In genomic region chr3:24640330-24640877, GRCh38 we compare ENCODE assay signal across 9 cellular contexts.
DNase-seq lines count a peak whose midpoint lies in the region; ATAC-seq, FAIRE-seq and TF ChIP-seq lines count a peak whose summit lies in the region.
"Had no signal": no experiment of that assay in that cellular context is flagged by ENCODE, and none has a peak within 500 bp of the region (broad histone marks: within the 10 kb centered on the region; RNA-seq: fewer than 3 reads in every experiment).

No MANE protein-coding gene starts in this region.

- peak; percentile 18 to 45 for DNase-seq in NCI-H446 (lab: John Stamatoyannopoulos, UW)
- DNase-seq in endothelial cell of umbilical vein (ENCODE audit: low read depth, low spot score): peak; percentile 63
- peak; percentile 70 for DNase-seq in pons (ENCODE audit: low spot score)
- no peak for DNase-seq in NCI-H187 treated with DMSO at 0.1 percent for 48 hours (lab: John Stamatoyannopoulos, UW)

- H3K9ac ChIP-seq in endothelial cell of umbilical vein (replicated peaks; ENCODE audit: extremely low read depth, insufficient read depth, low read length): no peak overlapping the region

- dilution Hi-C loops in endothelial cell of umbilical vein (cut with MboI; ENCODE audit: extremely low pct_ligation_motif_present, low sequenced_read_pairs): no loop called here

- no peaks in the 10 kb centered on the region for H3K36me3 ChIP-seq in endothelial cell of umbilical vein (ENCODE audit: control insufficient read depth in 2 of 2, extremely low read depth in 1 of 2, insufficient read depth in 2 of 2, low read length in 2 of 2)
- H3K36me3 ChIP-seq: neutrophil had no signal

- peak; percentile 46 for TF ChIP-seq CTCF in GM12873 (IDR thresholded peaks at IDR 0.05; ENCODE audit: insufficient read depth, low read depth, low read length, missing control alignments)
- peak; percentile 34 to 58 for TF ChIP-seq CTCF in endothelial cell of umbilical vein (IDR thresholded peaks at IDR 0.05; ENCODE audit: extremely low read depth in 1 of 2, insufficient read depth in 1 of 2, low read depth in 1 of 2, low read length in 2 of 2)

- CTCF ChIA-PET in endothelial cell of umbilical vein (lab: Charles Lee): interaction anchor here (0.9 to 2.1 kb wide), 9 partner anchors 19 to 454 kb away, joined by 3 to 17 read pairs (median 4); no protein-coding TSS in a partner anchor

- intact Hi-C loops in endothelial cell of umbilical vein (cut with micrococcal nuclease): loop anchor here (1.0 to 2.0 kb wide), 5 partner anchors 118 to 642 kb away; no protein-coding TSS in a partner anchor

- H3K4me2 ChIP-seq in endothelial cell of umbilical vein (ENCODE audit: insufficient read depth, low read length): no peak overlapping the region

- H3K27ac ChIP-seq in endothelial cell of umbilical vein (ENCODE audit: insufficient read depth, low read depth, low read length): no peak overlapping the region
- H3K27ac ChIP-seq: neutrophil had no signal

- TF ChIP-seq POLR2A in endothelial cell of umbilical vein (IDR thresholded peaks at IDR 0.05; ENCODE audit: low read depth, low read length): no peak

- POLR2A ChIA-PET in endothelial cell of umbilical vein (lab: Charles Lee): no interaction called here

- H3K4me3 ChIP-seq in endothelial cell of umbilical vein (replicated peaks in 1 of 3; ENCODE audit: insufficient read depth in 1 of 3, low read depth in 1 of 3, low read length in 3 of 3): no peak overlapping the region

- no peaks in the 10 kb centered on the region for H3K27me3 ChIP-seq in endothelial cell of umbilical vein (ENCODE audit: control insufficient read depth in 2 of 2, insufficient read depth in 2 of 2, low read length in 2 of 2)
- H3K27me3 ChIP-seq: neutrophil had no signal

- H3K9me1 ChIP-seq in endothelial cell of umbilical vein (replicated peaks; ENCODE audit: control insufficient read depth, extremely low read depth, insufficient read depth, low read length): no peaks in the 10 kb centered on the region

- no peaks in the 10 kb centered on the region for H3K9me3 ChIP-seq in endothelial cell of umbilical vein (replicated peaks; ENCODE audit: control insufficient read depth, insufficient read depth, low read length)
- H3K9me3 ChIP-seq: neutrophil had no signal

- H3K4me1 ChIP-seq in endothelial cell of umbilical vein (ENCODE audit: control insufficient read depth, extremely low read depth, insufficient read depth, low read length): peaks cover 9% of the 10 kb centered on the region

- no peaks in the 10 kb centered on the region for H4K20me1 ChIP-seq in endothelial cell of umbilical vein (replicated peaks; ENCODE audit: control insufficient read depth, extremely low read depth, insufficient read depth, low read length)

- no TSS peak for BruUV-seq in endothelial cell of umbilical vein (replicated peaks; lab: Mats Ljungman, UMichigan)

- ATAC-seq in HG03469 (IDR thresholded peaks at IDR 0.05; ENCODE audit: unreplicated experiment) (no peak), HG02938 (IDR thresholded peaks at IDR 0.05; ENCODE audit: unreplicated experiment) (no peak), HG03521 (IDR thresholded peaks at IDR 0.05; ENCODE audit: unreplicated experiment) (no peak)

- H3K79me2 ChIP-seq in endothelial cell of umbilical vein (ENCODE audit: control insufficient read depth, insufficient read depth, low read length): no peaks in the 10 kb centered on the region

- no peak overlapping the region for H2AFZ ChIP-seq in endothelial cell of umbilical vein (ENCODE audit: low read depth, low read length)

- FAIRE-seq in endothelial cell of umbilical vein (lab: Jason Lieb, UNC): peak; percentile 85

TF ChIP-seq in endothelial cell of umbilical vein, 7 proteins besides CTCF, POLR2A, EP300 and RAD21:
- TF ChIP-seq EZH2 (IDR thresholded peaks at IDR 0.05; ENCODE audit: borderline replicate concordance, low read depth, low read length, severe bottlenecking) (no peak), JUN (IDR thresholded peaks at IDR 0.05; ENCODE audit: borderline replicate concordance, insufficient read depth, insufficient read length, low read depth) (no peak), MAX (IDR thresholded peaks at IDR 0.05; ENCODE audit: insufficient read depth, insufficient read length) (no peak), FOS (IDR thresholded peaks at IDR 0.05; ENCODE audit: borderline replicate concordance, insufficient read depth, low read length) (no peak), POLR2AphosphoS5 (IDR thresholded peaks at IDR 0.05; ENCODE audit: insufficient read depth, low read depth, low read length) (no peak), GATA2 (IDR thresholded peaks at IDR 0.05; ENCODE audit: insufficient read depth, insufficient read length, low read depth, low read length) (no peak), MYC (IDR thresholded peaks at IDR 0.05; ENCODE audit: low read depth, low read length) (no peak)
